In the genomic region with DNA sequence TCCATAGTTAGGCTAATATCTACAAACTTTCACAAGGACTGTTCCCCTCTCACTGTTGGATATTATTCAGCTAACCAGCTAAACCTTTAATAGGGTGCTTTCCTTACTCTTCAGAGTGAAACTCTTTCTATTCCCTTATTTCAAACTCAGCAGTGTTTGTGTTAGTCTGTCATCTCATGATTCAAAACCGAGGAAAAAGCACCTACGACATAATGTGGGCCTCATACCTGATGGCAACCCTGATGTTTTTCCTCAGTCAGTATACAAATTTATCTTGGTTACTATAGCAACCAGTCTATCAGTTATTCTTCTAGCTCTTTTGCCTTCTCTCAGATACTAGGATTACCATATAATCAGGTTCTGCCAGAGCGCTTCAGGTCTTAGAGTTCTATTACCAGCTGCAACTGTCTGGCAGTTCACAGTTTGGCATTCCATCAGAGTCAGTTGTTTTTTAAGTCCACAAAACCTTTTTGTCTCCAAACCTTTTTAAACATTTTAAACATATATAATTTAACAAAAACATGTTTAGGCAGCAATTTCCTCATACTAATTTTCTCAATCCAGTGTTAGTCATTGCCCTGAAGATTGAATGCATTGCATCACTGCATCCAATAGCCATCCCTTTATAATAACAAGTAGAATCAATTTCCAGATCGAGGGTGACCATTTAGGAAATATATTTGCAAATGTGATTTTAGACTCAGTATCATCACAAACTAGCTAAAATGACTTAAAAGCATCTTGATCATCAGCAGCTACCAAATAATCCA, we compare ENCODE assay signal across 11 cellular contexts. TPM values are rescaled to one million over a fixed set of nuclear protein-coding genes. Genes with fewer than 3 reads are reported as not detected.
DNase-seq lines count a peak whose midpoint lies in the region; ATAC-seq and TF ChIP-seq lines count a peak whose summit lies in the region.
"Had no signal": no experiment of that assay in that cellular context is flagged by ENCODE, and none has a peak within 500 bp of the region (broad histone marks: within the 10 kb centered on the region; RNA-seq: fewer than 3 reads in every experiment).

No MANE protein-coding gene starts in this region.

- no peaks in the 10 kb centered on the region for H3K27me3 ChIP-seq in testis
- H3K27me3 ChIP-seq: brain microvascular endothelial cell had no signal

- WGBS in testis, 2 donors, result 65 to 77% methylated on average over 4 of the region's 4 CpGs

- H3K4me3 ChIP-seq in testis, result no peak overlapping the region

- TF ChIP-seq POLR2A in testis (IDR thresholded peaks at IDR 0.05), result no peak

- no peak overlapping the region for H3K27ac ChIP-seq in testis
- H3K27ac ChIP-seq: brain microvascular endothelial cell had no signal

- no peaks in the 10 kb centered on the region for H3K9me3 ChIP-seq in testis

- no peak for TF ChIP-seq CTCF in testis (IDR thresholded peaks at IDR 0.05)

- DNase-seq in fibroblast of peridontal ligament (ENCODE audit: extremely low read depth) (peak; percentile 49), foreskin melanocyte (no peak), HuH-7 (ENCODE audit: low spot score) (no peak), testis (no peak)
- no peak for DNase-seq in stimulated activated naive CD4-positive, alpha-beta T cell treated with Interleukin-2 at 50 U/mL for 16 hours (lab: John Stamatoyannopoulos, UW)
- DNase-seq: activated CD4-positive, alpha-beta T cell treated with anti-CD3 and anti-CD28 coated beads, Interleukin-2, amount 50 U/mL, for 1 hour; brain microvascular endothelial cell; nucleus accumbens had no signal

- intact Hi-C loops in testis (cut with DNase I; ENCODE audit: low total_unique reads), result no loop called here

- peaks cover 6% of the 10 kb centered on the region for H3K4me1 ChIP-seq in testis

- peak; percentile 38 for ATAC-seq in GM18498 (IDR thresholded peaks at IDR 0.05; ENCODE audit: unreplicated experiment)
- ATAC-seq in GM21529 (IDR thresholded peaks at IDR 0.05; ENCODE audit: unreplicated experiment), result peak; percentile 41
- peak; percentile 70 for ATAC-seq in HG03457 (IDR thresholded peaks at IDR 0.05; ENCODE audit: unreplicated experiment)

- H3K36me3 ChIP-seq in testis (ENCODE audit: low read depth, missing control alignments), result no peaks in the 10 kb centered on the region
- H3K36me3 ChIP-seq: brain microvascular endothelial cell had no signal

RNA-seq across cellular contexts. Expression of gene WDR44, which starts 7.4 kb away (rescaled TPM):
- total RNA-seq in testis, result 10 to 100 TPM; 25.0 to 26.8 TPM
- polyA plus RNA-seq in testis (ENCODE audit: insufficient read depth, low read depth, low replicate concordance), result 13.1 TPM
